10 cellular contexts compared by ENCODE assay signal in the genomic region with DNA sequence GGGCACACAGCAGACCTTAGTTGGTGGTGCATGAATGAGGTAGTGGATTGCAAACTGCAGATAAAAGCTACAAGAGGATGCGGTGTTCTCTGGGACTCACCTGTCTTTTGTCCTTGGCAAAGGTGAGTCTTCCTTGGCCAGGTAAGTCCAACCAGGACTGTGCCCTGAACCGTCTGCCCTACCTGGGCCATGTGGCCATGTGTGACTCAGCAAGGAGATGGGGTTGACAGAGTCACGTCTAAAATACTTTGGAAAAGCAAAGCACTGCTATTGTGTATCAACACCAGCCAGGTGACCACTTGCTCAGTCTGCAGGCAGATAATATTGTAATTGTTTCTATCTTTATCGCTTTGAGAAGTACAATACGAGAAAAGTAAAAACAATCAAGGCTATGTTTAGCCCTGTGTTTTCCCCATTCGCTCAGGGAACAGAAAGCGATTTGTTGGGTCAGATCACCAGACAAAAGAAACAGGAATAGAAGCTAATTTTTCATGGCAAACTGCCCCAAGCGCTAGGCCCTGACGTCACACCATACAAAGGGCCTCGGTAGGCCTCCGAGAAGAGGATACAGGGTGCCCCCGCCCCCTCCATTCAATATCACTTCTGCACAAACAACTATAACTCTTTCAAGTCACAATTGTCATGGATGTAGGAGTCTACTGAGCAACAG. TPM values are rescaled to one million over a fixed set of nuclear protein-coding genes. Genes with fewer than 3 reads are reported as not detected.
DNase-seq lines count a peak whose midpoint lies in the region; ATAC-seq and TF ChIP-seq lines count a peak whose summit lies in the region.
"Had no signal": no experiment of that assay in that cellular context is flagged by ENCODE, and none has a peak within 500 bp of the region (broad histone marks: within the 10 kb centered on the region; RNA-seq: fewer than 3 reads in every experiment).

No MANE protein-coding gene starts in this region.

- DNase-seq in lung microvascular endothelial cell (ENCODE audit: low read depth in 2 of 2), result peak; percentile 91 to 93
- no peak for DNase-seq in suprapubic skin (ENCODE audit: low spot score in 2 of 2)
- no peak for DNase-seq in G401 (ENCODE audit: low spot score)
- DNase-seq: activated naive CD4-positive, alpha-beta T cell treated with anti-CD3 and anti-CD28 coated beads, Interleukin-2, amount 50 U/mL, for 16 hours; mesendoderm; NK-92 treated with Interleukin-12 subunit alpha and Interleukin-12 subunit beta, amount 100 ng/mL, for 24 hours had no signal

- peaks cover 5% of the 10 kb centered on the region; the same call in 1 of the 2 replicates for H3K79me2 ChIP-seq in KMS-11 (ENCODE audit: insufficient read depth, low read depth)

- ATAC-seq in GM21619 (IDR thresholded peaks at IDR 0.05; ENCODE audit: unreplicated experiment), result no peak
- no peak for ATAC-seq in GM18511 (IDR thresholded peaks at IDR 0.05; ENCODE audit: unreplicated experiment)

- H3K27ac ChIP-seq in KMS-11, result peak overlapping the region; percentile 88; the same call in 1 of the 2 replicates
- H3K27ac ChIP-seq in cingulate gyrus (ENCODE audit: low read depth, low read length), result peak overlapping the region; percentile 98
- H3K27ac ChIP-seq in suprapubic skin, result peak overlapping the region; percentile 11

- H3K4me3 ChIP-seq in KMS-11 (IDR thresholded peaks at IDR 0.05; ENCODE audit: insufficient read depth, low read depth, low read length) (no peak overlapping the region), suprapubic skin (no peak overlapping the region)

- no peak overlapping the region for H2AFZ ChIP-seq in KMS-11 (ENCODE audit: low read depth)

- TF ChIP-seq EP300 in suprapubic skin (IDR thresholded peaks at IDR 0.05), result no peak

- no peak for TF ChIP-seq POLR2A in suprapubic skin (IDR thresholded peaks at IDR 0.05)

- WGBS in suprapubic skin, result 75% methylated on average over 12 of the region's 12 CpGs

- H3K4me1 ChIP-seq in KMS-11 (ENCODE audit: low read depth, poor library complexity, severe bottlenecking) (peaks cover 55% of the 10 kb centered on the region), suprapubic skin (peaks cover 55% of the 10 kb centered on the region)

- H4K20me1 ChIP-seq in KMS-11 (ENCODE audit: insufficient read depth), result no peaks in the 10 kb centered on the region

- no peak overlapping the region; the same call in 1 of the 2 replicates for H3K4me2 ChIP-seq in KMS-11

- H3K27me3 ChIP-seq in KMS-11 (ENCODE audit: insufficient read depth, low read depth), result no peaks in the 10 kb centered on the region
- no peaks in the 10 kb centered on the region for H3K27me3 ChIP-seq in suprapubic skin

- H3K36me3 ChIP-seq in KMS-11 (ENCODE audit: insufficient read depth) (peaks cover 2% of the 10 kb centered on the region; the same call in 1 of the 2 replicates), suprapubic skin (peaks cover 18% of the 10 kb centered on the region)

- TF ChIP-seq CTCF in KMS-11 (conservative IDR thresholded peaks at IDR 0.05; ENCODE audit: low read depth, low read length) (no peak), suprapubic skin (IDR thresholded peaks at IDR 0.05) (no peak)

- no peak overlapping the region for H3K9ac ChIP-seq in KMS-11

- H3K9me3 ChIP-seq in suprapubic skin, result no peaks in the 10 kb centered on the region

- in situ Hi-C loops in G401 (cut with HindIII; ENCODE audit: low sequenced_read_pairs), result no loop called here

RNA-seq across cellular contexts. Expression of a gene that starts 57.3 kb away (rescaled TPM):
- 10.3 and 14.4 TPM in 2 replicates for total RNA-seq in lung microvascular endothelial cell
- total RNA-seq in suprapubic skin, result 10 to 100 TPM; 63.5 to 75.5 (median 67.3) TPM
- total RNA-seq in G401 (2014; rRNA removed; shearing (Covaris generic)), result 17.0 and 21.4 TPM in 2 replicates

Comparison
In these comparisons a context has a peak if more than half of its experiments do, and no peak if none do; other contexts are left out.
1. H3K27ac ChIP-seq: peak in every context shown above with its lines; median percentile 98 in cingulate gyrus; 88 in KMS-11; 11 in suprapubic skin.
2. DNase-seq: peak in lung microvascular endothelial cell (2 of 2); none in suprapubic skin (0 of 2) and G401 (single experiment).